Comparison of ENCODE assay signal across 12 cellular contexts in genomic region chr3:161890147-161890625, GRCh38.
A peak's percentile ranks its signal among the peaks of the same experiment; 100 is the strongest.
DNase-seq lines count a peak whose midpoint lies in the region; ATAC-seq and TF ChIP-seq lines count a peak whose summit lies in the region.
"Had no signal": no experiment of that assay in that cellular context is flagged by ENCODE, and none has a peak within 500 bp of the region (broad histone marks: within the 10 kb centered on the region; RNA-seq: fewer than 3 reads in every experiment).

No MANE protein-coding gene starts in this region.

- no peaks in the 10 kb centered on the region for H3K36me3 Mint-ChIP-seq in stimulated activated naive B cell treated with anti-CD40 and anti-IgM and Interleukin-4, amounts not matched to agents 10 μg/mL and 1 μg/mL and 100 μg/mL, for 72 hours

- H3K4me3 Mint-ChIP-seq in stimulated activated naive B cell treated with anti-CD40 and anti-IgM and Interleukin-4, amounts not matched to agents 10 μg/mL and 1 μg/mL and 100 μg/mL, for 72 hours = no peak overlapping the region
- H3K4me3 Mint-ChIP-seq: dendritic cell treated with granulocyte-macrophage colony-stimulating factor and Interleukin-4, amounts not matched to agents 40 ng/mL and 50 ng/mL, for 4 days had no signal

- no peak overlapping the region for H3K27ac Mint-ChIP-seq in stimulated activated naive B cell treated with anti-CD40 and anti-IgM and Interleukin-4, amounts not matched to agents 10 μg/mL and 1 μg/mL and 100 μg/mL, for 72 hours
- H3K27ac Mint-ChIP-seq: dendritic cell treated with granulocyte-macrophage colony-stimulating factor and Interleukin-4, amounts not matched to agents 40 ng/mL and 50 ng/mL, for 4 days had no signal

- no peaks in the 10 kb centered on the region for H3K27me3 Mint-ChIP-seq in stimulated activated naive B cell treated with anti-CD40 and anti-IgM and Interleukin-4, amounts not matched to agents 10 μg/mL and 1 μg/mL and 100 μg/mL, for 72 hours
- H3K27me3 Mint-ChIP-seq: dendritic cell treated with granulocyte-macrophage colony-stimulating factor and Interleukin-4, amounts not matched to agents 40 ng/mL and 50 ng/mL, for 4 days had no signal

- POLR2A ChIA-PET in AG04449 (lab: Yijun Ruan, JAX) = no interaction called here

- TF ChIP-seq CTCF in AG04449 (IDR thresholded peaks at IDR 0.05; ENCODE audit: insufficient read depth, low read length, missing control alignments) = no peak

- H3K4me3 ChIP-seq in AG04449 (ENCODE audit: low read depth, low read length) = no peak overlapping the region

- peak; percentile 96 for DNase-seq in AG04449 (ENCODE audit: low read depth, low spot score)
- DNase-seq in HPDE6-E6E7 (ENCODE audit: extremely low spot score) = peak; percentile 16
- DNase-seq in amniotic epithelial cell (ENCODE audit: low read depth) = peak; percentile 100
- DNase-seq in kidney glomerular epithelial cell (lab: John Stamatoyannopoulos, UW) = peak; percentile 95
- DNase-seq in nucleus accumbens (lab: John Stamatoyannopoulos, UW) = no peak
- DNase-seq in stimulated activated naive B cell treated with anti-CD40 and anti-IgM and Interleukin-4, amounts not matched to agents 10 μg/mL and 1 μg/mL and 100 μg/mL, for 72 hours = no peak
- DNase-seq: activated CD8-positive, alpha-beta memory T cell treated with anti-CD3 and anti-CD28 coated beads, Interleukin-2, amount 50 U/mL, for 4 hours; NCI-H1105; stimulated activated CD4-positive, alpha-beta T cell treated with anti-CD3 and anti-CD28 coated beads, Interleukin-4, amount 100 ng/mL, for 1 hour had no signal

- no peaks in the 10 kb centered on the region for H3K4me1 Mint-ChIP-seq in stimulated activated naive B cell treated with anti-CD40 and anti-IgM and Interleukin-4, amounts not matched to agents 10 μg/mL and 1 μg/mL and 100 μg/mL, for 72 hours

- H3K9me3 Mint-ChIP-seq in stimulated activated naive B cell treated with anti-CD40 and anti-IgM and Interleukin-4, amounts not matched to agents 10 μg/mL and 1 μg/mL and 100 μg/mL, for 72 hours = peaks cover 10 to 13% of the 10 kb centered on the region in 2 donors

- CTCF ChIA-PET in AG04449 (lab: Yijun Ruan, JAX) = no interaction called here

- ATAC-seq in GM19463 (IDR thresholded peaks at IDR 0.05; ENCODE audit: unreplicated experiment) (no peak), HG02763 (IDR thresholded peaks at IDR 0.05; ENCODE audit: unreplicated experiment) (no peak)
- ATAC-seq in stimulated activated naive B cell treated with anti-CD40 and anti-IgM and Interleukin-4, amounts not matched to agents 10 μg/mL and 1 μg/mL and 100 μg/mL, for 72 hours (replicated peaks) = no peak

Comparison
In these comparisons a context has a peak if more than half of its experiments do, and no peak if none do; other contexts are left out.
1. DNase-seq: peak in AG04449 (single experiment), HPDE6-E6E7 (single experiment), amniotic epithelial cell (single experiment) and kidney glomerular epithelial cell (single experiment); none in nucleus accumbens (0 of 56) and stimulated activated naive B cell treated with anti-CD40 and anti-IgM and Interleukin-4, amounts not matched to agents 10 μg/mL and 1 μg/mL and 100 μg/mL, for 72 hours (single experiment).